8 cellular contexts compared by ENCODE assay signal in genomic region chr1:161013591-161014513, GRCh38. TPM values are rescaled to one million over a fixed set of nuclear protein-coding genes. Genes with fewer than 3 reads are reported as not detected.
DNase-seq lines count a peak whose midpoint lies in the region; ATAC-seq and TF ChIP-seq lines count a peak whose summit lies in the region.

No MANE protein-coding gene starts in this region.

- peak overlapping the region; percentile 56 for H3K4me3 Mint-ChIP-seq in GM23338

- no peaks in the 10 kb centered on the region for H3K27me3 Mint-ChIP-seq in GM23338 (ENCODE audit: insufficient read depth, low read depth, poor library complexity)

- H3K4me1 Mint-ChIP-seq in GM23338, result peaks cover 52% of the 10 kb centered on the region

- peak overlapping the region; percentile 96 for H3K27ac ChIP-seq in GM23338 (ENCODE audit: low read depth)
- peak overlapping the region; percentile 89 for H3K27ac ChIP-seq in duodenal mucosa (ENCODE audit: low read depth, low read length)

- TF ChIP-seq CTCF in GM23338 (conservative IDR thresholded peaks at IDR 0.05; ENCODE audit: low read depth in 2 of 2), result no peak

- DNase-seq in GDM1 (lab: John Stamatoyannopoulos, UW), result peak; percentile 87
- DNase-seq in GM23338 (ENCODE audit: low spot score), result peak; percentile 93
- peak; percentile 71 for DNase-seq in LoVo (ENCODE audit: low spot score)
- DNase-seq in activated CD4-positive, alpha-beta T cell treated with anti-CD3 and anti-CD28 coated beads for 48 hours, result peak; percentile 80
- DNase-seq in mesenteric fat pad (ENCODE audit: low spot score), result peak; percentile 92
- DNase-seq in stimulated activated CD8-positive, alpha-beta memory T cell treated with anti-CD3 and anti-CD28 coated beads, Interleukin-4, amount 100 ng/mL, for 24 hours (ENCODE audit: low read depth), result peak; percentile 50
- DNase-seq in NCI-H82 treated with DMSO at 0.1 percent for 48 hours (lab: John Stamatoyannopoulos, UW; ENCODE audit: unreplicated experiment), result no peak

- ATAC-seq in GM23338, result peak; percentile 85

- H3K9me3 ChIP-seq in duodenal mucosa (ENCODE audit: control insufficient read depth in 1 of 2, low read length in 2 of 2), result no peaks in the 10 kb centered on the region

- peak overlapping the region; percentile 96 for H3K27ac Mint-ChIP-seq in GM23338

- H3K9me2 ChIP-seq in GM23338 (ENCODE audit: insufficient read depth), result no peaks in the 10 kb centered on the region

- peak overlapping the region; percentile 78 for H3K4me2 ChIP-seq in GM23338

- H3K4me1 ChIP-seq in GM23338 (ENCODE audit: insufficient read depth) (peaks cover 58% of the 10 kb centered on the region), duodenal mucosa (ENCODE audit: control insufficient read depth in 1 of 2, insufficient read depth in 2 of 2, low read length in 2 of 2) (peaks cover 34 to 40% of the 10 kb centered on the region in 2 donors)

- H3F3A ChIP-seq in GM23338 (replicated peaks; ENCODE audit: low read depth), result peaks cover 15% of the 10 kb centered on the region

- H4K20me1 ChIP-seq in GM23338 (replicated peaks; ENCODE audit: insufficient read depth), result peaks cover 59% of the 10 kb centered on the region

- no peak overlapping the region for H2AFZ ChIP-seq in GM23338

- H3K36me3 Mint-ChIP-seq in GM23338 (ENCODE audit: low read depth), result peaks cover 36% of the 10 kb centered on the region

- H3K9ac ChIP-seq in duodenal mucosa (ENCODE audit: low read depth in 1 of 2, low read length in 2 of 2), result peak overlapping the region; percentile 52 to 70

- peaks cover 100% of the 10 kb centered on the region for H3K79me2 ChIP-seq in GM23338 (replicated peaks; ENCODE audit: insufficient read depth)

- H3K4me3 ChIP-seq in GM23338 (peak overlapping the region; percentile 41), duodenal mucosa (ENCODE audit: low read depth in 1 of 2, low read length in 2 of 2) (peak overlapping the region; percentile 58 to 71)

- H3K27me3 ChIP-seq in GM23338 (ENCODE audit: insufficient read depth) (no peaks in the 10 kb centered on the region), duodenal mucosa (ENCODE audit: control insufficient read depth in 1 of 2, insufficient read depth in 2 of 2, low read length in 2 of 2) (no peaks in the 10 kb centered on the region)

- no peaks in the 10 kb centered on the region; the same call in 1 of the 2 replicates for H3K36me3 ChIP-seq in GM23338 (ENCODE audit: insufficient read depth)
- no peaks in the 10 kb centered on the region for H3K36me3 ChIP-seq in duodenal mucosa (ENCODE audit: control insufficient read depth in 1 of 2, insufficient read depth in 2 of 2, low read length in 2 of 2)

- H3K9me3 Mint-ChIP-seq in GM23338, result no peaks in the 10 kb centered on the region

TF ChIP-seq in GM23338, 12 proteins besides CTCF, POLR2A, EP300 and RAD21:
- TF ChIP-seq CREB1 (CRISPR knock-in tag; IDR thresholded peaks at IDR 0.05; ENCODE audit: low read depth) (peak; percentile 7; the same call in 1 of the 2 replicates), NANOG (IDR thresholded peaks at IDR 0.05; ENCODE audit: borderline replicate concordance) (0 out of 2 replicates have a peak, but pooled peaks have one; percentile 26), STAT1 (IDR thresholded peaks at IDR 0.05; ENCODE audit: unreplicated experiment) (no peak)
TF ChIP-seq in GM23338: peak in this region for 2.

RNA-seq across cellular contexts. Expression of gene F11R, which starts 7.1 kb away (rescaled TPM):
- total RNA-seq in GM23338 (2014; rRNA removed; shearing (Covaris generic)), result 169 and 194 TPM in 2 replicates
- 51.0 and 51.8 TPM in 2 replicates for polyA plus RNA-seq in GM23338 (2016; fragmentation: Nextera tagmentation; extraction: Ambion mirVana)
- 55.5 TPM for total RNA-seq in mesenteric fat pad

RNA-seq across cellular contexts. Expression of gene TSTD1, which starts 24.9 kb away (rescaled TPM):
- 94.9 and 102 TPM in 2 replicates for total RNA-seq in GM23338 (2014; rRNA removed; shearing (Covaris generic))
- 244 and 257 TPM in 2 replicates for polyA plus RNA-seq in GM23338 (2016; fragmentation: Nextera tagmentation; extraction: Ambion mirVana)
- 11.0 TPM for total RNA-seq in mesenteric fat pad

RNA-seq across cellular contexts. Expression of gene USF1, which starts 31.9 kb away (rescaled TPM):
- total RNA-seq in GM23338 (2014; rRNA removed; shearing (Covaris generic)), result 71.7 and 74.8 TPM in 2 replicates
- 23.6 and 23.8 TPM in 2 replicates for polyA plus RNA-seq in GM23338 (2016; fragmentation: Nextera tagmentation; extraction: Ambion mirVana)
- total RNA-seq in mesenteric fat pad, result 57.9 TPM

RNA-seq across cellular contexts. Expression of gene ARHGAP30, which starts 55.8 kb away (rescaled TPM):
- 0.19 TPM in 1 of 2 replicates, not detected in the other for total RNA-seq in GM23338 (2014; rRNA removed; shearing (Covaris generic))
- 0.45 and 1.0 TPM in 2 replicates for polyA plus RNA-seq in GM23338 (2016; fragmentation: Nextera tagmentation; extraction: Ambion mirVana)
- total RNA-seq in mesenteric fat pad, result 26.0 TPM

RNA-seq across cellular contexts. Expression of gene ITLN2, which starts 59.2 kb away (rescaled TPM):
- 7.0 and 12.8 TPM in 2 replicates for total RNA-seq in GM23338 (2014; rRNA removed; shearing (Covaris generic))
- polyA plus RNA-seq in GM23338 (2016; fragmentation: Nextera tagmentation; extraction: Ambion mirVana), result 7.2 and 8.0 TPM in 2 replicates
- total RNA-seq in mesenteric fat pad, result not detected
